Comparison of ENCODE assay signal across 8 cellular contexts in genomic region chr3:129794319-129795201, GRCh38.
DNase-seq lines count a peak whose midpoint lies in the region; ATAC-seq, FAIRE-seq and TF ChIP-seq lines count a peak whose summit lies in the region.

No MANE protein-coding gene starts in this region.

- 82% methylated on average over 14 of the region's 14 CpGs for WGBS in HepG2 (ENCODE audit: low lambda C conversion rate)
- 9 to 15% methylated on average over 10 to 14 of the region's 14 CpGs for WGBS in thyroid gland, 2 donors

- H3K4me3 ChIP-seq in BE2C (ENCODE audit: low read depth, low read length) (peak overlapping the region; percentile 32), HAP-1 (no peak overlapping the region), choroid plexus epithelial cell (ENCODE audit: low read depth, low read length) (no peak overlapping the region), HepG2 (replicated peaks in 1 of 3; ENCODE audit: insufficient read depth in 1 of 3, low read depth in 2 of 3, low read length in 3 of 3) (no peak overlapping the region), thyroid gland (replicated peaks in 1 of 3) (peak overlapping the region in 1 of 3 donors; percentile 8)

- BruUV-seq in HepG2 (replicated peaks; lab: Mats Ljungman, UMichigan): no TSS peak

- POLR2A ChIA-PET in HepG2 (lab: Yijun Ruan, JAX): interaction anchor here (0.6 kb wide), 1 partner anchor 91 kb away, joined by 3 read pairs; no protein-coding TSS in a partner anchor

- H4K20me1 ChIP-seq in HepG2 (ENCODE audit: insufficient read depth, low read length): no peaks in the 10 kb centered on the region

- H3K36me3 ChIP-seq in BE2C: no peaks in the 10 kb centered on the region
- H3K36me3 ChIP-seq in HAP-1 (replicated peaks): no peaks in the 10 kb centered on the region
- no peaks in the 10 kb centered on the region for H3K36me3 ChIP-seq in HepG2 (replicated peaks in 1 of 2; ENCODE audit: control insufficient read depth in 1 of 2, insufficient read depth in 2 of 2, low read length in 2 of 2)
- H3K36me3 ChIP-seq in thyroid gland: no peaks in the 10 kb centered on the region

- intact Hi-C loops in HepG2 (cut with micrococcal nuclease; ENCODE audit: unreplicated experiment): no loop called here
- intact Hi-C loops in thyroid gland (cut with DNase I): no loop called here

- ATAC-seq in HepG2: no peak
- no peak for ATAC-seq in HG03432 (IDR thresholded peaks at IDR 0.05; ENCODE audit: unreplicated experiment)

- H3K27ac ChIP-seq in HepG2 (ENCODE audit: extremely low read length, insufficient read depth, low read length) (no peak overlapping the region), thyroid gland (peak overlapping the region; percentile 72 to 93 (median 85))

- in situ Hi-C loops in HAP-1 (cut with MboI; ENCODE audit: low sequenced_read_pairs) (no loop called here), HepG2 (cut with HindIII; ENCODE audit: extremely low pct_ligation_motif_present, low pct_unique_long_range_greater_than_20kb) (no loop called here)

- no peak overlapping the region for H3K9ac ChIP-seq in HepG2 (ENCODE audit: insufficient read depth, low read depth, low read length)

- H3K4me1 ChIP-seq in BE2C (peaks cover 9% of the 10 kb centered on the region), HAP-1 (peaks cover 30% of the 10 kb centered on the region), HepG2 (ENCODE audit: insufficient read depth, low read length) (peaks cover 23% of the 10 kb centered on the region), thyroid gland (peaks cover 29 to 34% of the 10 kb centered on the region in 2 donors)

- TF ChIP-seq POLR2A in HepG2 (IDR thresholded peaks at IDR 0.05; ENCODE audit: insufficient read depth in 1 of 2, low read depth in 2 of 2, low read length in 2 of 2): no peak
- TF ChIP-seq POLR2A in thyroid gland (IDR thresholded peaks at IDR 0.05): peak in 1 of 2 donors; percentile 73

- no peak overlapping the region for H3K4me2 ChIP-seq in HepG2 (ENCODE audit: low read depth, low read length)

- H2AFZ ChIP-seq in HepG2 (ENCODE audit: low read length): no peak overlapping the region

- TF ChIP-seq CTCF in BE2C (IDR thresholded peaks at IDR 0.05; ENCODE audit: low read depth, low read length) (no peak), choroid plexus epithelial cell (conservative IDR thresholded peaks at IDR 0.05; ENCODE audit: low read depth, low read length) (no peak), HepG2 (CRISPR knock-in tag; IDR thresholded peaks at IDR 0.05) (no peak), thyroid gland (IDR thresholded peaks at IDR 0.05) (peak in 2 of 6 experiments; percentile 12 to 29)

- no peak for FAIRE-seq in HepG2 (lab: Jason Lieb, UNC)

- peak; percentile 42 for DNase-seq in BE2C
- DNase-seq in HAP-1 (ENCODE audit: low spot score in 2 of 2): peak; percentile 72 to 73
- peak; percentile 33 for DNase-seq in NCI-H510A (lab: John Stamatoyannopoulos, UW)
- DNase-seq in choroid plexus epithelial cell (ENCODE audit: low read depth): peak; percentile 38
- peak; percentile 22 for DNase-seq in HepG2 (ENCODE audit: low spot score)
- peak; percentile 90 to 92 for DNase-seq in thyroid gland
- DNase-seq in DMS53 (lab: John Stamatoyannopoulos, UW): no peak

- H3K9me3 ChIP-seq in BE2C (no peaks in the 10 kb centered on the region), HAP-1 (no peaks in the 10 kb centered on the region), HepG2 (ENCODE audit: low read length) (no peaks in the 10 kb centered on the region), thyroid gland (no peaks in the 10 kb centered on the region)

- no peak for TF ChIP-seq RAD21 in HepG2 (CRISPR knock-in tag; IDR thresholded peaks at IDR 0.05)

- no peaks in the 10 kb centered on the region for H3K79me2 ChIP-seq in HepG2 (ENCODE audit: insufficient read depth, low read length)

- H3K27me3 ChIP-seq in BE2C: no peaks in the 10 kb centered on the region
- no peaks in the 10 kb centered on the region for H3K27me3 ChIP-seq in HAP-1 (ENCODE audit: low read depth)
- no peaks in the 10 kb centered on the region for H3K27me3 ChIP-seq in HepG2 (ENCODE audit: control insufficient read depth in 1 of 2, insufficient read depth in 2 of 2, low read length in 2 of 2)
- no peaks in the 10 kb centered on the region for H3K27me3 ChIP-seq in thyroid gland

- TF ChIP-seq EP300 in HepG2 (IDR thresholded peaks at IDR 0.05; ENCODE audit: low read depth in 2 of 2, low read length in 2 of 2) (no peak), HepG2 (CRISPR knock-in tag; IDR thresholded peaks at IDR 0.05; ENCODE audit: borderline replicate concordance) (no peak)

- CTCF ChIA-PET in HepG2 (lab: Yijun Ruan, JAX; ENCODE audit: low intra/inter-chr PET ratio, low total read pairs): no interaction called here

TF ChIP-seq in HepG2, 621 proteins besides CTCF, POLR2A, EP300 and RAD21:
- TF ChIP-seq MTF2 (CRISPR knock-in tag; IDR thresholded peaks at IDR 0.05; ENCODE audit: borderline replicate concordance) (no peak), ELF1 (CRISPR knock-in tag; IDR thresholded peaks at IDR 0.05) (no peak), ARNTL (CRISPR knock-in tag; IDR thresholded peaks at IDR 0.05) (no peak), ZNF101 (CRISPR knock-in tag; IDR thresholded peaks at IDR 0.05; ENCODE audit: borderline replicate concordance, low read depth) (no peak), RBAK (CRISPR knock-in tag; IDR thresholded peaks at IDR 0.05) (no peak), ZNF891 (CRISPR knock-in tag; IDR thresholded peaks at IDR 0.05) (no peak), ZFY (CRISPR knock-in tag; IDR thresholded peaks at IDR 0.05) (no peak), NCOR1 (IDR thresholded peaks at IDR 0.05; ENCODE audit: borderline replicate concordance, low read length) (no peak), GPN1 (CRISPR knock-in tag; IDR thresholded peaks at IDR 0.05; ENCODE audit: borderline replicate concordance) (no peak), ZNF281 (CRISPR knock-in tag; IDR thresholded peaks at IDR 0.05; ENCODE audit: borderline replicate concordance) (no peak), HDAC2 (CRISPR knock-in tag; IDR thresholded peaks at IDR 0.05) (no peak), ZNF777 (CRISPR knock-in tag; IDR thresholded peaks at IDR 0.05) (no peak), SMAD1 (CRISPR knock-in tag; IDR thresholded peaks at IDR 0.05; ENCODE audit: borderline replicate concordance, low read depth) (no peak), SP4 (CRISPR knock-in tag; IDR thresholded peaks at IDR 0.05) (no peak)
- TF ChIP-seq, protein P1, sequence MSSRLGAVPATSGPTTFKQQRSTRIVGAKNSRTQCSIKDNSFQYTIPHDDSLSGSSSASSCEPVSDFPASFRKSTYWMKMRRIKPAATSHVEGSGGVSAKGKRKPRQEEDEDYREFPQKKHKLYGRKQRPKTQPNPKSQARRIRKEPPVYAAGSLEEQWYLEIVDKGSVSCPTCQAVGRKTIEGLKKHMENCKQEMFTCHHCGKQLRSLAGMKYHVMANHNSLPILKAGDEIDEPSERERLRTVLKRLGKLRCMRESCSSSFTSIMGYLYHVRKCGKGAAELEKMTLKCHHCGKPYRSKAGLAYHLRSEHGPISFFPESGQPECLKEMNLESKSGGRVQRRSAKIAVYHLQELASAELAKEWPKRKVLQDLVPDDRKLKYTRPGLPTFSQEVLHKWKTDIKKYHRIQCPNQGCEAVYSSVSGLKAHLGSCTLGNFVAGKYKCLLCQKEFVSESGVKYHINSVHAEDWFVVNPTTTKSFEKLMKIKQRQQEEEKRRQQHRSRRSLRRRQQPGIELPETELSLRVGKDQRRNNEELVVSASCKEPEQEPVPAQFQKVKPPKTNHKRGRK (CRISPR knock-in tag; IDR thresholded peaks at IDR 0.05): no peak
TF ChIP-seq in HepG2: peak in this region for 0.
